27 cellular contexts compared by ENCODE assay signal in genomic region chr17:73050797-73051196, GRCh38.
"Had no signal": no experiment of that assay in that cellular context is flagged by ENCODE, and none has a peak within 500 bp of the region (broad histone marks: within the 10 kb centered on the region; RNA-seq: fewer than 3 reads in every experiment).

No MANE protein-coding gene starts in this region.

- H3K4me3 Mint-ChIP-seq: dendritic cell treated with granulocyte-macrophage colony-stimulating factor and Interleukin-4, amounts not matched to agents 40 ng/mL and 50 ng/mL, for 4 days; effector memory CD8-positive, alpha-beta T cell; endodermal cell; mesothelial cell of epicardium had no signal

- H3K4me3 ChIP-seq: colonic mucosa, esophagus squamous epithelium, gastrocnemius medialis, heart right ventricle, left lung, lower lobe of right lung, mucosa of descending colon had no signal

- FAIRE-seq: endometrium, islet of Langerhans, keratinocyte had no signal

- H3K4me1 Mint-ChIP-seq: endodermal cell had no signal

- H3K27ac ChIP-seq: colonic mucosa, epithelial cell of prostate, esophagus squamous epithelium, gastrocnemius medialis, heart right ventricle, left lung, lower lobe of right lung had no signal

- H3K9me3 Mint-ChIP-seq: dendritic cell treated with granulocyte-macrophage colony-stimulating factor and Interleukin-4, amounts not matched to agents 40 ng/mL and 50 ng/mL, for 4 days; effector memory CD8-positive, alpha-beta T cell had no signal

- H3K9me3 ChIP-seq: colonic mucosa, esophagus squamous epithelium, gastrocnemius medialis, lower lobe of right lung, mucosa of descending colon had no signal

- H3K27ac Mint-ChIP-seq: dendritic cell treated with granulocyte-macrophage colony-stimulating factor and Interleukin-4, amounts not matched to agents 40 ng/mL and 50 ng/mL, for 4 days; endodermal cell; mesothelial cell of epicardium had no signal

- H3K27me3 ChIP-seq: colonic mucosa, esophagus squamous epithelium, gastrocnemius medialis, heart right ventricle, left lung had no signal

- H3K27me3 Mint-ChIP-seq: dendritic cell treated with granulocyte-macrophage colony-stimulating factor and Interleukin-4, amounts not matched to agents 40 ng/mL and 50 ng/mL, for 4 days; effector memory CD8-positive, alpha-beta T cell had no signal

- H3K4me1 ChIP-seq: colonic mucosa, gastrocnemius medialis, left lung, lower lobe of right lung had no signal

- DNase-seq: colonic mucosa; cortex of kidney; effector CD8-positive, alpha-beta T cell; effector memory CD8-positive, alpha-beta T cell; endodermal cell; erythroblast; esophagus squamous epithelium; foreskin fibroblast; foreskin melanocyte; gastrocnemius medialis; glutamatergic neuron; head of caudate nucleus; heart right ventricle; hippocampal formation; left cardiac atrium; left lung; left ventricle myocardium superior; lower lobe of right lung; mesenchymal stem cell; mucosa of descending colon had no signal

- ATAC-seq: effector memory CD8-positive, alpha-beta T cell; esophagus mucosa; gastrocnemius medialis; heart right ventricle; left cardiac atrium; left lung; left ventricle myocardium superior; lower lobe of right lung; mucosa of descending colon had no signal

- H3K36me3 ChIP-seq: colonic mucosa, gastrocnemius medialis, lower lobe of right lung had no signal
